ENCODE assay signal across 22 cellular contexts in genomic region chr6:166600932-166601331, GRCh38. TPM values are rescaled to one million over a fixed set of nuclear protein-coding genes. Genes with fewer than 3 reads are reported as not detected.
"Had no signal": no experiment of that assay in that cellular context is flagged by ENCODE, and none has a peak within 500 bp of the region (broad histone marks: within the 10 kb centered on the region; RNA-seq: fewer than 3 reads in every experiment).

No MANE protein-coding gene starts in this region.

- H3K27me3 ChIP-seq: foreskin keratinocyte, hepatocyte, right lobe of liver, testis, tibial nerve, upper lobe of right lung, vagina had no signal

- H3K4me1 Mint-ChIP-seq: stimulated activated naive CD8-positive, alpha-beta T cell treated with anti-CD3 and anti-CD28 coated beads, Interleukin-15, amount 100 ng/mL, for 72 hours had no signal

- H3K36me3 ChIP-seq: right lobe of liver, tibial nerve, upper lobe of right lung, vagina had no signal

- H3K27ac ChIP-seq: foreskin keratinocyte, hepatocyte, psoas muscle, right lobe of liver, testis had no signal

- H3K9me3 ChIP-seq: psoas muscle, right lobe of liver, testis, tibial nerve, upper lobe of right lung, vagina had no signal

- ATAC-seq: effector memory CD8-positive, alpha-beta T cell; foreskin keratinocyte; left lobe of liver; naive thymus-derived CD4-positive, alpha-beta T cell; psoas muscle; right lobe of liver; stimulated activated naive B cell treated with anti-CD40 and anti-IgM and Interleukin-4, amounts not matched to agents 10 μg/mL and 1 μg/mL and 100 μg/mL, for 72 hours; stimulated activated naive CD8-positive, alpha-beta T cell treated with anti-CD3 and anti-CD28 coated beads, Interleukin-15, amount 100 ng/mL, for 72 hours; upper lobe of right lung had no signal

- H3K27me3 Mint-ChIP-seq: naive thymus-derived CD4-positive, alpha-beta T cell; stimulated activated naive CD8-positive, alpha-beta T cell treated with anti-CD3 and anti-CD28 coated beads, Interleukin-15, amount 100 ng/mL, for 72 hours had no signal

- H3K4me1 ChIP-seq: psoas muscle, right lobe of liver, testis had no signal

- FAIRE-seq: islet of Langerhans had no signal

- H3K9me3 Mint-ChIP-seq: dendritic cell treated with granulocyte-macrophage colony-stimulating factor and Interleukin-4, amounts not matched to agents 40 ng/mL and 50 ng/mL, for 4 days; effector memory CD8-positive, alpha-beta T cell; naive thymus-derived CD4-positive, alpha-beta T cell; nephron progenitor cell; stimulated activated naive CD8-positive, alpha-beta T cell treated with anti-CD3 and anti-CD28 coated beads, Interleukin-15, amount 100 ng/mL, for 72 hours had no signal

- H3K4me2 ChIP-seq: hepatocyte had no signal

- DNase-seq: effector memory CD8-positive, alpha-beta T cell; erythroblast; foreskin keratinocyte; kidney glomerular epithelial cell; mammary epithelial cell; naive thymus-derived CD4-positive, alpha-beta T cell; nephron progenitor cell; psoas muscle; retina; right lobe of liver; stimulated activated CD4-positive, alpha-beta T cell treated with anti-CD3 and anti-CD28 coated beads, Interleukin-2, amount 100 ng/mL, for 24 hours; stimulated activated CD4-positive, alpha-beta T cell treated with anti-CD3 and anti-CD28 coated beads, Interleukin-4, amount 100 ng/mL, for 4 hours; stimulated activated naive B cell treated with anti-CD40 and anti-IgM and Interleukin-4, amounts not matched to agents 10 μg/mL and 1 μg/mL and 100 μg/mL, for 72 hours; stimulated activated naive CD8-positive, alpha-beta T cell treated with anti-CD3 and anti-CD28 coated beads, Interleukin-15, amount 100 ng/mL, for 72 hours; testis; upper lobe of right lung had no signal

- H3K27ac Mint-ChIP-seq: dendritic cell treated with granulocyte-macrophage colony-stimulating factor and Interleukin-4, amounts not matched to agents 40 ng/mL and 50 ng/mL, for 4 days; effector memory CD8-positive, alpha-beta T cell; naive thymus-derived CD4-positive, alpha-beta T cell; nephron progenitor cell; stimulated activated naive B cell treated with anti-CD40 and anti-IgM and Interleukin-4, amounts not matched to agents 10 μg/mL and 1 μg/mL and 100 μg/mL, for 72 hours; stimulated activated naive CD8-positive, alpha-beta T cell treated with anti-CD3 and anti-CD28 coated beads, Interleukin-15, amount 100 ng/mL, for 72 hours had no signal

- H2AFZ ChIP-seq: hepatocyte had no signal

- H3K4me3 ChIP-seq: hepatocyte, psoas muscle, right lobe of liver, testis, tibial nerve, upper lobe of right lung, vagina had no signal

- H3K4me3 Mint-ChIP-seq: dendritic cell treated with granulocyte-macrophage colony-stimulating factor and Interleukin-4, amounts not matched to agents 40 ng/mL and 50 ng/mL, for 4 days; effector memory CD8-positive, alpha-beta T cell; naive thymus-derived CD4-positive, alpha-beta T cell; nephron progenitor cell; stimulated activated naive B cell treated with anti-CD40 and anti-IgM and Interleukin-4, amounts not matched to agents 10 μg/mL and 1 μg/mL and 100 μg/mL, for 72 hours; stimulated activated naive CD8-positive, alpha-beta T cell treated with anti-CD3 and anti-CD28 coated beads, Interleukin-15, amount 100 ng/mL, for 72 hours had no signal

RNA-seq across cellular contexts. Expression of gene RAMACL, which starts 14.5 kb away (rescaled TPM):
- polyA plus RNA-seq: naive thymus-derived CD4-positive, alpha-beta T cell had no signal
